In genomic region chr19:57363734-57364181, GRCh38 we compare ENCODE assay signal across 8 cellular contexts. TPM values are rescaled to one million over a fixed set of nuclear protein-coding genes. Genes with fewer than 3 reads are reported as not detected.
A peak's percentile ranks its signal among the peaks of the same experiment; 100 is the strongest.
DNase-seq lines count a peak whose midpoint lies in the region; ATAC-seq and TF ChIP-seq lines count a peak whose summit lies in the region.

No MANE protein-coding gene starts in this region.

- in situ Hi-C loops in GM13976 (cut with MboI; ENCODE audit: low sequenced_read_pairs, unreplicated experiment): no loop called here
- in situ Hi-C loops in ACHN (cut with HindIII; ENCODE audit: low pct_ligation_motif_present, low pct_unique_long_range_greater_than_20kb, low sequenced_read_pairs): no loop called here
- in situ Hi-C loops in GM13977 (cut with MboI; ENCODE audit: low pct_unique_long_range_greater_than_20kb, low sequenced_read_pairs, unreplicated experiment): no loop called here

- ATAC-seq in HG03571 (IDR thresholded peaks at IDR 0.05; ENCODE audit: unreplicated experiment) (peak; percentile 14), HG03439 (IDR thresholded peaks at IDR 0.05; ENCODE audit: unreplicated experiment) (no peak)

- no peaks in the 10 kb centered on the region for H3K27me3 ChIP-seq in iPS DF 6.9 (ENCODE audit: control insufficient read depth, insufficient read depth, low read length)

- no peaks in the 10 kb centered on the region for H3K4me1 ChIP-seq in iPS DF 6.9 (ENCODE audit: control insufficient read depth, insufficient read depth, low read length)

- no peaks in the 10 kb centered on the region for H3K9me3 ChIP-seq in iPS DF 6.9 (ENCODE audit: control insufficient read depth, insufficient read depth, low read length)

- WGBS in adipose tissue, 3 donors: 0 to 2% (median 1%) methylated on average over 14 of the region's 14 CpGs
- no CpG with 5 or more reads among the region's 14 CpGs for WGBS in iPS DF 6.9 (ENCODE audit: insufficient coverage, insufficient read length)

- DNase-seq in GM13976 (ENCODE audit: low spot score): peak; percentile 35
- DNase-seq in iPS DF 6.9 (ENCODE audit: low read depth, low spot score): no peak
- DNase-seq in skeletal muscle cell (ENCODE audit: low read depth): no peak
- DNase-seq in ACHN: no peak
- no peak for DNase-seq in GM13977 (ENCODE audit: low spot score)

- H3K27ac ChIP-seq in adipose tissue (ENCODE audit: low read depth, low read length): peak overlapping the region; percentile 66
- no peak overlapping the region for H3K27ac ChIP-seq in iPS DF 6.9 (ENCODE audit: low read length)

- TF ChIP-seq CTCF in GM13976 (IDR thresholded peaks at IDR 0.05; ENCODE audit: borderline replicate concordance, control extremely low read depth, extremely low read depth, insufficient read depth, missing control alignments): no peak
- no peak for TF ChIP-seq CTCF in GM13977 (IDR thresholded peaks at IDR 0.05; ENCODE audit: extremely low read depth, insufficient read depth, missing control alignments)

- no peaks in the 10 kb centered on the region; the same call in 1 of the 2 replicates for H3K36me3 ChIP-seq in iPS DF 6.9 (ENCODE audit: control insufficient read depth, insufficient read depth, low read length)

- H3K4me3 ChIP-seq in iPS DF 6.9 (ENCODE audit: low read length): peak overlapping the region; percentile 52; the same call in 1 of the 2 replicates
- H3K4me3 ChIP-seq in skeletal muscle cell (ENCODE audit: low read depth, low read length): peak overlapping the region; percentile 68

RNA-seq across cellular contexts. Expression of gene TRAPPC2B, which starts 0.4 kb away (rescaled TPM):
- 10 to 100 TPM in 2 of 3 donors, 1 to 10 TPM in 1; 8.9 to 23.1 (median 14.0) TPM for polyA plus RNA-seq in adipose tissue

RNA-seq across cellular contexts. Expression of gene ZNF547, which starts 0.4 kb away (rescaled TPM):
- polyA plus RNA-seq in adipose tissue: 1 to 10 TPM in 1 of 3 donors, under 1 TPM in 2; 0.54 to 1.1 (median 0.72) TPM

RNA-seq across cellular contexts. Expression of gene ZNF304, which starts 12.7 kb away (rescaled TPM):
- 1 to 10 TPM; 1.7 to 2.3 (median 1.8) TPM for polyA plus RNA-seq in adipose tissue

RNA-seq across cellular contexts. Expression of gene ZNF548, which starts 25.9 kb away (rescaled TPM):
- polyA plus RNA-seq in adipose tissue: 1 to 10 TPM; 3.9 to 6.1 (median 6.1) TPM

RNA-seq across cellular contexts. Expression of gene ZNF543, which starts 43.5 kb away (rescaled TPM):
- polyA plus RNA-seq in adipose tissue: 1 to 10 TPM in 1 of 3 donors, under 1 TPM in 2; 0.63 to 1.6 (median 0.97) TPM
